In genomic region chr7:130875265-130875741, GRCh38 we compare ENCODE assay signal across 8 cellular contexts.
DNase-seq lines count a peak whose midpoint lies in the region; ATAC-seq and TF ChIP-seq lines count a peak whose summit lies in the region.

No MANE protein-coding gene starts in this region.

- in situ Hi-C loops in gastrocnemius medialis (cut with MboI; ENCODE audit: low sequenced_read_pairs in 4 of 4) = loop anchor here in 1 of 4 donors (25.0 kb wide), 1 partner anchor 162 kb away; no protein-coding TSS in a partner anchor

- H3K27me3 Mint-ChIP-seq in activated T-helper 1 cell treated with anti-CD3 and anti-CD28 coated beads, Interleukin-12 subunit alpha, Interleukin-12 subunit beta, Interleukin-2, Interleukin-4 antibody, amounts not matched to agents 30 ng/mL and 10 ng/mL and 1 ng/mL, durations not matched to agents 14 hours and 24 hours and 36 hours (ENCODE audit: insufficient read depth) = no peaks in the 10 kb centered on the region
- H3K27me3 Mint-ChIP-seq in glutamatergic neuron (ENCODE audit: unreplicated experiment) = no peaks in the 10 kb centered on the region

- H3K27me3 ChIP-seq in ACC112 (ENCODE audit: insufficient read depth, low read length) (no peaks in the 10 kb centered on the region), gastrocnemius medialis (no peaks in the 10 kb centered on the region)

- no peak overlapping the region for H3K4me3 Mint-ChIP-seq in activated T-helper 1 cell treated with anti-CD3 and anti-CD28 coated beads, Interleukin-12 subunit alpha, Interleukin-12 subunit beta, Interleukin-2, Interleukin-4 antibody, amounts not matched to agents 30 ng/mL and 10 ng/mL and 1 ng/mL, durations not matched to agents 14 hours and 24 hours and 36 hours
- no peak overlapping the region for H3K4me3 Mint-ChIP-seq in glutamatergic neuron (ENCODE audit: unreplicated experiment)

- H3K9me3 Mint-ChIP-seq in activated T-helper 1 cell treated with anti-CD3 and anti-CD28 coated beads, Interleukin-12 subunit alpha, Interleukin-12 subunit beta, Interleukin-2, Interleukin-4 antibody, amounts not matched to agents 30 ng/mL and 10 ng/mL and 1 ng/mL, durations not matched to agents 14 hours and 24 hours and 36 hours = no peaks in the 10 kb centered on the region
- H3K9me3 Mint-ChIP-seq in glutamatergic neuron (ENCODE audit: unreplicated experiment) = no peaks in the 10 kb centered on the region

- DNase-seq in NCI-H1092 (lab: John Stamatoyannopoulos, UW) (peak; percentile 30), glutamatergic neuron (peak; percentile 69), gastrocnemius medialis (peak in 1 of 2 donors; percentile 61), DMS79 (lab: John Stamatoyannopoulos, UW) (no peak)
- peak; percentile 20 for DNase-seq in activated T-helper 1 cell treated with anti-CD3 and anti-CD28 coated beads, Interleukin-12 subunit alpha, Interleukin-12 subunit beta, Interleukin-2, Interleukin-4 antibody, amounts not matched to agents 30 ng/mL and 10 ng/mL and 1 ng/mL, durations not matched to agents 14 hours and 24 hours and 36 hours (ENCODE audit: low spot score)

- H3K27ac Mint-ChIP-seq in activated T-helper 1 cell treated with anti-CD3 and anti-CD28 coated beads, Interleukin-12 subunit alpha, Interleukin-12 subunit beta, Interleukin-2, Interleukin-4 antibody, amounts not matched to agents 30 ng/mL and 10 ng/mL and 1 ng/mL, durations not matched to agents 14 hours and 24 hours and 36 hours = peak overlapping the region; percentile 45
- no peak overlapping the region for H3K27ac Mint-ChIP-seq in glutamatergic neuron (ENCODE audit: unreplicated experiment)

- no peak overlapping the region for H3K4me3 ChIP-seq in ACC112 (ENCODE audit: low read depth, low read length)
- H3K4me3 ChIP-seq in gastrocnemius medialis = no peak overlapping the region

- no peak for TF ChIP-seq POLR2A in gastrocnemius medialis (IDR thresholded peaks at IDR 0.05)

- TF ChIP-seq CTCF in GM12872 (IDR thresholded peaks at IDR 0.05; ENCODE audit: insufficient read depth, low read depth, low read length) (peak; percentile 92), glutamatergic neuron (IDR thresholded peaks at IDR 0.05; ENCODE audit: partially characterized antibody, unreplicated experiment) (peak; percentile 84), gastrocnemius medialis (IDR thresholded peaks at IDR 0.05 in 4 of 5, conservative IDR thresholded peaks at IDR 0.05 in 1 of 5) (peak; percentile 72 to 93 (median 76))

- H3K27ac ChIP-seq in ACC112 (ENCODE audit: low read depth, low read length) (peak overlapping the region; percentile 47), gastrocnemius medialis (peak overlapping the region; percentile 89 to 97 (median 94))

- H3K9me3 ChIP-seq in gastrocnemius medialis = no peaks in the 10 kb centered on the region

- H3K36me3 ChIP-seq in ACC112 (ENCODE audit: insufficient read depth, low read length) (peaks cover 61% of the 10 kb centered on the region), gastrocnemius medialis (peaks cover 2 to 89% of the 10 kb centered on the region in 2 donors)

- ATAC-seq in gastrocnemius medialis = no peak
- no peak for ATAC-seq in HG03135 (IDR thresholded peaks at IDR 0.05; ENCODE audit: unreplicated experiment)

- H3K36me3 Mint-ChIP-seq in activated T-helper 1 cell treated with anti-CD3 and anti-CD28 coated beads, Interleukin-12 subunit alpha, Interleukin-12 subunit beta, Interleukin-2, Interleukin-4 antibody, amounts not matched to agents 30 ng/mL and 10 ng/mL and 1 ng/mL, durations not matched to agents 14 hours and 24 hours and 36 hours (ENCODE audit: low read depth) = peaks cover 51% of the 10 kb centered on the region
- no peaks in the 10 kb centered on the region for H3K36me3 Mint-ChIP-seq in glutamatergic neuron (ENCODE audit: unreplicated experiment)

- H2AFZ ChIP-seq in ACC112 (ENCODE audit: low read length, unreplicated experiment) = no peak overlapping the region

- intact Hi-C loops in activated T-helper 1 cell treated with anti-CD3 and anti-CD28 coated beads, Interleukin-12 subunit alpha, Interleukin-12 subunit beta, Interleukin-2, Interleukin-4 antibody, amounts not matched to agents 30 ng/mL and 10 ng/mL and 1 ng/mL, durations not matched to agents 14 hours and 24 hours and 36 hours (cut with micrococcal nuclease) = loop anchor here (1.0 kb wide), 1 partner anchor 165 kb away; no protein-coding TSS in a partner anchor
- intact Hi-C loops in gastrocnemius medialis (cut with DNase I; ENCODE audit: low total_unique reads) = loop anchor here (10.0 kb wide), 1 partner anchor 449 kb away; the partner anchor contains the start of gene MKLN1

- peaks cover 31% of the 10 kb centered on the region for H3K79me2 ChIP-seq in ACC112 (ENCODE audit: control insufficient read depth, insufficient read depth, low read length, unreplicated experiment)

- H3K4me1 Mint-ChIP-seq in activated T-helper 1 cell treated with anti-CD3 and anti-CD28 coated beads, Interleukin-12 subunit alpha, Interleukin-12 subunit beta, Interleukin-2, Interleukin-4 antibody, amounts not matched to agents 30 ng/mL and 10 ng/mL and 1 ng/mL, durations not matched to agents 14 hours and 24 hours and 36 hours (ENCODE audit: low read depth) = peaks cover 22% of the 10 kb centered on the region
- peaks cover 2% of the 10 kb centered on the region for H3K4me1 Mint-ChIP-seq in glutamatergic neuron (ENCODE audit: low read depth, unreplicated experiment)

- peaks cover 28% of the 10 kb centered on the region for H3K4me1 ChIP-seq in ACC112 (ENCODE audit: control insufficient read depth, insufficient read depth, low read length, unreplicated experiment)
- peaks cover 32 to 49% of the 10 kb centered on the region in 2 donors for H3K4me1 ChIP-seq in gastrocnemius medialis
